8 cellular contexts compared by ENCODE assay signal in genomic region chr6:127117979-127118504, GRCh38. TPM values are rescaled to one million over a fixed set of nuclear protein-coding genes. Genes with fewer than 3 reads are reported as not detected.
A peak's percentile ranks its signal among the peaks of the same experiment; 100 is the strongest.
DNase-seq lines count a peak whose midpoint lies in the region; ATAC-seq and TF ChIP-seq lines count a peak whose summit lies in the region.

No MANE protein-coding gene starts in this region.

- peaks cover 6 to 11% of the 10 kb centered on the region in 2 donors for H3K4me1 Mint-ChIP-seq in natural killer cell
- H3K4me1 Mint-ChIP-seq in natural killer cell treated with Interleukin-12 subunit alpha and Interleukin-12 subunit beta and Interleukin-15 and Interleukin-18, amount 100 ng/mL, for 72 hours (ENCODE audit: low read depth in 2 of 2) = peaks cover 0 to 5% of the 10 kb centered on the region in 2 donors
- H3K4me1 Mint-ChIP-seq in memory B cell = peaks cover 22% of the 10 kb centered on the region

- H3K4me1 ChIP-seq in mammary epithelial cell (ENCODE audit: insufficient read depth, low read length) (peaks cover 15% of the 10 kb centered on the region), uterus (no peaks in the 10 kb centered on the region)

- WGBS in mammary epithelial cell (ENCODE audit: low coverage, missing lambda C conversion rate) = 0% methylated on average over 3 of the region's 29 CpGs

- H3K36me3 Mint-ChIP-seq in natural killer cell = peaks cover 6% of the 10 kb centered on the region
- no peaks in the 10 kb centered on the region for H3K36me3 Mint-ChIP-seq in natural killer cell treated with Interleukin-12 subunit alpha and Interleukin-12 subunit beta and Interleukin-15 and Interleukin-18, amount 100 ng/mL, for 72 hours
- H3K36me3 Mint-ChIP-seq in memory B cell = no peaks in the 10 kb centered on the region

- no peak overlapping the region for H3K27ac Mint-ChIP-seq in natural killer cell
- no peak overlapping the region for H3K27ac Mint-ChIP-seq in natural killer cell treated with Interleukin-12 subunit alpha and Interleukin-12 subunit beta and Interleukin-15 and Interleukin-18, amount 100 ng/mL, for 72 hours
- H3K27ac Mint-ChIP-seq in memory B cell = no peak overlapping the region

- CTCF ChIA-PET in mammary epithelial cell (lab: Charles Lee; ENCODE audit: low non-redundant PET) = interaction anchor here (0.6 to 0.7 kb wide), 2 partner anchors 187 to 461 kb away, joined by 7 to 27 read pairs; no protein-coding TSS in a partner anchor

- H3K9ac ChIP-seq in mammary epithelial cell (ENCODE audit: insufficient read depth, low read length) = no peak overlapping the region

- H3K9me3 Mint-ChIP-seq in natural killer cell (no peaks in the 10 kb centered on the region), memory B cell (no peaks in the 10 kb centered on the region)
- H3K9me3 Mint-ChIP-seq in natural killer cell treated with Interleukin-12 subunit alpha and Interleukin-12 subunit beta and Interleukin-15 and Interleukin-18, amount 100 ng/mL, for 72 hours = no peaks in the 10 kb centered on the region

- H3K27me3 Mint-ChIP-seq in natural killer cell (ENCODE audit: low read depth in 2 of 2) (peaks cover 45 to 54% of the 10 kb centered on the region in 2 donors), memory B cell (peaks cover 23% of the 10 kb centered on the region)
- peaks cover 40 to 63% of the 10 kb centered on the region in 2 donors for H3K27me3 Mint-ChIP-seq in natural killer cell treated with Interleukin-12 subunit alpha and Interleukin-12 subunit beta and Interleukin-15 and Interleukin-18, amount 100 ng/mL, for 72 hours

- H3K79me2 ChIP-seq in mammary epithelial cell (ENCODE audit: insufficient read depth, low read length) = no peaks in the 10 kb centered on the region

- H3K36me3 ChIP-seq in mammary epithelial cell (ENCODE audit: insufficient read depth, low read length) = no peaks in the 10 kb centered on the region
- no peaks in the 10 kb centered on the region for H3K36me3 ChIP-seq in uterus

- ATAC-seq in natural killer cell (no peak), memory B cell (ENCODE audit: low read depth) (no peak), GM21381 (IDR thresholded peaks at IDR 0.05; ENCODE audit: unreplicated experiment) (no peak)
- no peak for ATAC-seq in natural killer cell treated with Interleukin-12 subunit alpha and Interleukin-12 subunit beta and Interleukin-15 and Interleukin-18, amount 100 ng/mL, for 72 hours

- dilution Hi-C loops in mammary epithelial cell (cut with HindIII; ENCODE audit: low sequenced_read_pairs) = no loop called here

- no peaks in the 10 kb centered on the region for H4K20me1 ChIP-seq in mammary epithelial cell (ENCODE audit: insufficient read depth, low read length)

- H2AFZ ChIP-seq in mammary epithelial cell (ENCODE audit: low read depth, low read length) = no peak overlapping the region

- H3K4me3 Mint-ChIP-seq in natural killer cell = peak overlapping the region; percentile 52
- H3K4me3 Mint-ChIP-seq in natural killer cell treated with Interleukin-12 subunit alpha and Interleukin-12 subunit beta and Interleukin-15 and Interleukin-18, amount 100 ng/mL, for 72 hours = no peak overlapping the region
- H3K4me3 Mint-ChIP-seq in memory B cell = peak overlapping the region; percentile 81

- no TSS peak for BruUV-seq in mammary epithelial cell (replicated peaks; lab: Mats Ljungman, UMichigan)

- H3K27me3 ChIP-seq in mammary epithelial cell (ENCODE audit: insufficient read depth, low read length) (peaks cover 48% of the 10 kb centered on the region), uterus (no peaks in the 10 kb centered on the region)

- DNase-seq in natural killer cell = no peak
- DNase-seq in natural killer cell treated with Interleukin-12 subunit alpha and Interleukin-12 subunit beta and Interleukin-15 and Interleukin-18, amount 100 ng/mL, for 72 hours (ENCODE audit: low spot score) = no peak
- no peak for DNase-seq in mammary epithelial cell
- DNase-seq in memory B cell (ENCODE audit: low spot score in 2 of 2) = no peak
- DNase-seq in uterus = peak; percentile 18 to 63
- DNase-seq in hepatic stellate cell (ENCODE audit: low spot score) = no peak
- DNase-seq in activated CD4-positive, CD25-positive, alpha-beta regulatory T cell treated with anti-CD3 and anti-CD28 coated beads, Interleukin-2, amount 50 U/mL, for 72 hours = no peak

- H3K4me3 ChIP-seq in mammary epithelial cell (replicated peaks in 1 of 3; ENCODE audit: insufficient read depth in 1 of 3, low read depth in 2 of 3, low read length in 3 of 3) (peak overlapping the region in 2 of 3 experiments; percentile 12 to 20), uterus (peak overlapping the region; percentile 50 to 61)

- peak in 1 of 2 donors; percentile 1 for TF ChIP-seq POLR2A in uterus (IDR thresholded peaks at IDR 0.05)

- in situ Hi-C loops in mammary epithelial cell (cut with MboI; ENCODE audit: low sequenced_read_pairs in 2 of 2) = no loop called here

- H3K27ac ChIP-seq in mammary epithelial cell (ENCODE audit: insufficient read depth, low read depth, low read length) = no peak overlapping the region
- H3K27ac ChIP-seq in uterus = peak overlapping the region; percentile 91 to 95

- intact Hi-C loops in natural killer cell (cut with micrococcal nuclease) (no loop called here), mammary epithelial cell (cut with micrococcal nuclease) (no loop called here), uterus (cut with DNase I; ENCODE audit: low total_unique reads) (no loop called here)

- H3K9me3 ChIP-seq in mammary epithelial cell (replicated peaks; ENCODE audit: insufficient read depth, low read length) (no peaks in the 10 kb centered on the region), uterus (no peaks in the 10 kb centered on the region)

- TF ChIP-seq CTCF in natural killer cell (IDR thresholded peaks at IDR 0.05) (no peak), mammary epithelial cell (conservative IDR thresholded peaks at IDR 0.05 in 1 of 2, IDR thresholded peaks at IDR 0.05 in 1 of 2; ENCODE audit: extremely low read depth in 1 of 2, insufficient read depth in 1 of 2, low read depth in 1 of 2, low read length in 2 of 2) (no peak), uterus (IDR thresholded peaks at IDR 0.05) (no peak)

- peak overlapping the region; percentile 67 for H3K4me2 ChIP-seq in mammary epithelial cell (ENCODE audit: insufficient read depth, low read depth, low read length)

RNA-seq across cellular contexts. Expression of gene RSPO3, which starts 0.4 kb away (rescaled TPM):
- not detected for total RNA-seq in natural killer cell
- not detected for total RNA-seq in natural killer cell treated with Interleukin-12 subunit alpha and Interleukin-12 subunit beta and Interleukin-15 and Interleukin-18, amount 100 ng/mL, for 72 hours
- not detected for total RNA-seq in mammary epithelial cell
- not detected for polyA plus RNA-seq in mammary epithelial cell
- polyA minus RNA-seq in mammary epithelial cell = not detected
- total RNA-seq in uterus = 10 to 100 TPM; 23.5 to 70.6 (median 45.0) TPM

Comparison
In these comparisons a context has a peak if more than half of its experiments do, and no peak if none do; other contexts are left out.
1. DNase-seq: peak in uterus (2 of 2); none in natural killer cell (single experiment), natural killer cell treated with Interleukin-12 subunit alpha and Interleukin-12 subunit beta and Interleukin-15 and Interleukin-18, amount 100 ng/mL, for 72 hours (single experiment), mammary epithelial cell (single experiment), memory B cell (0 of 2), hepatic stellate cell (single experiment) and activated CD4-positive, CD25-positive, alpha-beta regulatory T cell treated with anti-CD3 and anti-CD28 coated beads, Interleukin-2, amount 50 U/mL, for 72 hours (single experiment).
2. RNA of gene RSPO3, which starts 0.4 kb away (total RNA-seq): 23.5 to 70.6 TPM in uterus; not detected in natural killer cell, not detected in natural killer cell treated with Interleukin-12 subunit alpha and Interleukin-12 subunit beta and Interleukin-15 and Interleukin-18, amount 100 ng/mL, for 72 hours and not detected in mammary epithelial cell; every median in the first group is over 10 times any median in the second.